28 cellular contexts compared by ENCODE assay signal in genomic region chr1:164524810-164525209, GRCh38. TPM values are rescaled to one million over a fixed set of nuclear protein-coding genes. Genes with fewer than 3 reads are reported as not detected.
DNase-seq lines count a peak whose midpoint lies in the region; ATAC-seq and TF ChIP-seq lines count a peak whose summit lies in the region.
"Had no signal": no experiment of that assay in that cellular context is flagged by ENCODE, and none has a peak within 500 bp of the region (broad histone marks: within the 10 kb centered on the region; RNA-seq: fewer than 3 reads in every experiment).

No MANE protein-coding gene starts in this region.

- no peak for TF ChIP-seq POLR2A in tibial nerve (IDR thresholded peaks at IDR 0.05)

- BruUV-seq in MCF 10A (replicated peaks; lab: Mats Ljungman, UMichigan) (no TSS peak), mammary epithelial cell (replicated peaks; lab: Mats Ljungman, UMichigan) (no TSS peak)

- H3K27ac ChIP-seq in mammary epithelial cell (ENCODE audit: insufficient read depth, low read depth, low read length) (no peak overlapping the region), tibial nerve (peak overlapping the region in 1 of 4 donors; percentile 43)
- H3K27ac ChIP-seq: dorsolateral prefrontal cortex, gastrocnemius medialis, transverse colon had no signal

- H3K4me1 Mint-ChIP-seq in MCF 10A (ENCODE audit: insufficient read depth, unreplicated experiment) = no peaks in the 10 kb centered on the region
- H3K4me1 Mint-ChIP-seq: activated B cell treated with CpG ODN at 0.5 μM for 24 hours; activated naive CD4-positive, alpha-beta T cell treated with anti-CD3 and anti-CD28 coated beads, Interleukin-2, amount 50 U/mL, for 24 hours; central memory CD8-positive, alpha-beta T cell had no signal

- no peaks in the 10 kb centered on the region for H3K79me2 ChIP-seq in mammary epithelial cell (ENCODE audit: insufficient read depth, low read length)

- no peak for ATAC-seq in HG03097 (IDR thresholded peaks at IDR 0.05; ENCODE audit: low FRiP score, unreplicated experiment)
- ATAC-seq: gastrocnemius medialis; mucosa of descending colon; sciatic nerve; stimulated activated naive CD8-positive, alpha-beta T cell treated with anti-CD3 and anti-CD28 coated beads, Interleukin-15, Interleukin-2, amounts not matched to agents 100 U/mL and 50 U/mL, for 24 hours had no signal

- H3K4me1 ChIP-seq in mammary epithelial cell (ENCODE audit: insufficient read depth, low read length) (no peaks in the 10 kb centered on the region), tibial nerve (no peaks in the 10 kb centered on the region)
- H3K4me1 ChIP-seq: BE2C, gastrocnemius medialis, transverse colon had no signal

- no peaks in the 10 kb centered on the region for H3K27me3 Mint-ChIP-seq in MCF 10A (ENCODE audit: insufficient read depth, unreplicated experiment)
- H3K27me3 Mint-ChIP-seq: activated B cell treated with CpG ODN at 0.5 μM for 24 hours; central memory CD8-positive, alpha-beta T cell had no signal

- H3K27ac Mint-ChIP-seq in MCF 10A (ENCODE audit: low read depth, unreplicated experiment) = no peak overlapping the region
- H3K27ac Mint-ChIP-seq: activated B cell treated with CpG ODN at 0.5 μM for 24 hours; activated T-helper 1 cell treated with anti-CD3 and anti-CD28 coated beads, Interleukin-12 subunit alpha, Interleukin-12 subunit beta, Interleukin-2, Interleukin-4 antibody, amounts not matched to agents 30 ng/mL and 10 ng/mL and 1 ng/mL, durations not matched to agents 14 hours and 24 hours and 36 hours; nephron had no signal

- intact Hi-C loops in MCF 10A (cut with micrococcal nuclease) = no loop called here
- intact Hi-C loops in mammary epithelial cell (cut with micrococcal nuclease) = no loop called here

- in situ Hi-C loops in mammary epithelial cell (cut with MboI; ENCODE audit: low sequenced_read_pairs in 2 of 2) (no loop called here), astrocyte of the spinal cord (cut with HindIII; ENCODE audit: low sequenced_read_pairs) (no loop called here)

- no peak overlapping the region for H3K4me2 ChIP-seq in mammary epithelial cell (ENCODE audit: insufficient read depth, low read depth, low read length)

- dilution Hi-C loops in mammary epithelial cell (cut with HindIII; ENCODE audit: low sequenced_read_pairs) = no loop called here

- H3K9me3 ChIP-seq in mammary epithelial cell (replicated peaks; ENCODE audit: insufficient read depth, low read length) = no peaks in the 10 kb centered on the region
- H3K9me3 ChIP-seq in tibial nerve = peaks cover 0 to 16% (median 1%) of the 10 kb centered on the region in 4 donors
- H3K9me3 ChIP-seq: BE2C had no signal

- peak; percentile 27 for DNase-seq in MCF 10A (ENCODE audit: unreplicated experiment)
- no peak for DNase-seq in mammary epithelial cell
- peak; percentile 38 for DNase-seq in astrocyte of the spinal cord (ENCODE audit: low read depth, low spot score)
- DNase-seq in fibroblast of villous mesenchyme (ENCODE audit: low read depth) = peak; percentile 23
- no peak for DNase-seq in UCSD-AML1 (lab: John Stamatoyannopoulos, UW; ENCODE audit: unreplicated experiment)
- DNase-seq in tibial nerve (ENCODE audit: low spot score in 2 of 2) = no peak
- DNase-seq in NCI-H187 treated with DMSO at 0.1 percent for 48 hours (lab: John Stamatoyannopoulos, UW) = no peak
- DNase-seq: 8988T; activated B cell treated with CpG ODN at 0.5 μM for 24 hours; anterior cingulate cortex; BE2C; dorsolateral prefrontal cortex; gastrocnemius medialis; H7; mucosa of descending colon; NCI-H1048; NCI-H1694 treated with DMSO at 0.1 percent for 48 hours; NCI-H2227 treated with DMSO at 0.1 percent for 48 hours; NCI-H774; stimulated activated naive CD8-positive, alpha-beta T cell treated with anti-CD3 and anti-CD28 coated beads, Interleukin-15, Interleukin-2, amounts not matched to agents 100 U/mL and 50 U/mL, for 24 hours; T-helper 9 cell; transverse colon had no signal

- no peaks in the 10 kb centered on the region for H4K20me1 ChIP-seq in mammary epithelial cell (ENCODE audit: insufficient read depth, low read length)

- TF ChIP-seq CTCF in MCF 10A (IDR thresholded peaks at IDR 0.05; ENCODE audit: unreplicated experiment) (no peak), mammary epithelial cell (conservative IDR thresholded peaks at IDR 0.05 in 1 of 2, IDR thresholded peaks at IDR 0.05 in 1 of 2; ENCODE audit: extremely low read depth in 1 of 2, insufficient read depth in 1 of 2, low read depth in 1 of 2, low read length in 2 of 2) (no peak), astrocyte of the spinal cord (IDR thresholded peaks at IDR 0.05; ENCODE audit: low read depth, low read length) (no peak), fibroblast of villous mesenchyme (IDR thresholded peaks at IDR 0.05; ENCODE audit: insufficient read depth, low read depth, low read length) (no peak), tibial nerve (IDR thresholded peaks at IDR 0.05) (no peak)

- POLR2A ChIA-PET in MCF 10A (lab: Yijun Ruan, JAX) = no interaction called here

- peaks cover 17% of the 10 kb centered on the region for H3K9me3 Mint-ChIP-seq in MCF 10A (ENCODE audit: unreplicated experiment)

- H3K4me3 ChIP-seq in mammary epithelial cell (replicated peaks in 1 of 3; ENCODE audit: insufficient read depth in 1 of 3, low read depth in 2 of 3, low read length in 3 of 3) = no peak overlapping the region
- H3K4me3 ChIP-seq in astrocyte of the spinal cord (ENCODE audit: low read depth, low read length) = no peak overlapping the region
- no peak overlapping the region for H3K4me3 ChIP-seq in fibroblast of villous mesenchyme (ENCODE audit: low read depth, low read length)
- H3K4me3 ChIP-seq in tibial nerve = no peak overlapping the region
- H3K4me3 ChIP-seq: dorsolateral prefrontal cortex, gastrocnemius medialis, mucosa of descending colon, transverse colon had no signal

- H3K36me3 Mint-ChIP-seq in MCF 10A (ENCODE audit: insufficient read depth, unreplicated experiment) = no peaks in the 10 kb centered on the region
- H3K36me3 Mint-ChIP-seq: activated naive CD4-positive, alpha-beta T cell treated with anti-CD3 and anti-CD28 coated beads, Interleukin-2, amount 50 U/mL, for 24 hours had no signal

- no peak for TF ChIP-seq EP300 in tibial nerve (IDR thresholded peaks at IDR 0.05)

- CTCF ChIA-PET in MCF 10A (lab: Yijun Ruan, JAX) (no interaction called here), mammary epithelial cell (lab: Charles Lee; ENCODE audit: low non-redundant PET) (no interaction called here)

- H3K36me3 ChIP-seq in mammary epithelial cell (ENCODE audit: insufficient read depth, low read length) (no peaks in the 10 kb centered on the region), tibial nerve (no peaks in the 10 kb centered on the region)
- H3K36me3 ChIP-seq: BE2C, gastrocnemius medialis, transverse colon had no signal

- no peak overlapping the region for H2AFZ ChIP-seq in mammary epithelial cell (ENCODE audit: low read depth, low read length)

- no peak overlapping the region for H3K4me3 Mint-ChIP-seq in MCF 10A (ENCODE audit: unreplicated experiment)
- H3K4me3 Mint-ChIP-seq: activated B cell treated with CpG ODN at 0.5 μM for 24 hours; activated naive CD4-positive, alpha-beta T cell treated with anti-CD3 and anti-CD28 coated beads, Interleukin-2, amount 50 U/mL, for 24 hours; activated T-helper 1 cell treated with anti-CD3 and anti-CD28 coated beads, Interleukin-12 subunit alpha, Interleukin-12 subunit beta, Interleukin-2, Interleukin-4 antibody, amounts not matched to agents 30 ng/mL and 10 ng/mL and 1 ng/mL, durations not matched to agents 14 hours and 24 hours and 36 hours; central memory CD8-positive, alpha-beta T cell; nephron had no signal

- 74% methylated on average over 2 of the region's 2 CpGs for WGBS in mammary epithelial cell (ENCODE audit: low coverage, missing lambda C conversion rate)
- 68 to 69% methylated on average over 2 of the region's 2 CpGs for WGBS in tibial nerve, 2 donors

- no peak overlapping the region for H3K9ac ChIP-seq in mammary epithelial cell (ENCODE audit: insufficient read depth, low read length)

- no peaks in the 10 kb centered on the region for H3K27me3 ChIP-seq in mammary epithelial cell (ENCODE audit: insufficient read depth, low read length)
- H3K27me3 ChIP-seq in tibial nerve = no peaks in the 10 kb centered on the region
- H3K27me3 ChIP-seq: BE2C, dorsolateral prefrontal cortex, gastrocnemius medialis, transverse colon had no signal

RNA-seq across cellular contexts. Expression of gene PBX1, which starts 34.2 kb away (rescaled TPM):
- total RNA-seq in MCF 10A (2022) (2.3 and 5.8 TPM in 2 replicates), mammary epithelial cell (10 to 100 TPM; 10.2 to 14.8 TPM), fibroblast of villous mesenchyme (62.8 and 67.4 TPM in 2 replicates), tibial nerve (10 to 100 TPM; 25.8 to 31.0 (median 27.1) TPM)
- 4.9 TPM for polyA plus RNA-seq in mammary epithelial cell
- 6.4 TPM for polyA minus RNA-seq in mammary epithelial cell
- total RNA-seq: activated B cell treated with CpG ODN at 0.5 μM for 24 hours; activated T-helper 1 cell treated with anti-CD3 and anti-CD28 coated beads, Interleukin-12 subunit alpha, Interleukin-12 subunit beta, Interleukin-2, Interleukin-4 antibody, amounts not matched to agents 30 ng/mL and 10 ng/mL and 1 ng/mL, durations not matched to agents 14 hours and 24 hours and 36 hours had no signal

Comparison
In these comparisons a context has a peak if more than half of its experiments do, and no peak if none do; other contexts are left out.
1. DNase-seq: peak in MCF 10A (single experiment), astrocyte of the spinal cord (single experiment) and fibroblast of villous mesenchyme (single experiment); none in mammary epithelial cell (single experiment), UCSD-AML1 (single experiment), tibial nerve (0 of 2) and NCI-H187 treated with DMSO at 0.1 percent for 48 hours (single experiment).